In genomic region chr16:84970447-84971127, GRCh38 we compare ENCODE assay signal across 8 cellular contexts. TPM values are rescaled to one million over a fixed set of nuclear protein-coding genes. Genes with fewer than 3 reads are reported as not detected.
DNase-seq lines count a peak whose midpoint lies in the region; ATAC-seq, FAIRE-seq and TF ChIP-seq lines count a peak whose summit lies in the region.

No MANE protein-coding gene starts in this region.

- H3K27ac ChIP-seq in kidney (ENCODE audit: low read depth in 2 of 2, low read length in 2 of 2), result no peak overlapping the region

- intact Hi-C loops in kidney (cut with DNase I), result loop anchor here (5.0 kb wide), 1 partner anchor 218 kb away; no protein-coding TSS in a partner anchor

- H3K4me3 ChIP-seq in cardiac fibroblast (replicated peaks in 1 of 2; ENCODE audit: low read depth in 2 of 2, low read length in 2 of 2), result no peak overlapping the region
- no peak overlapping the region for H3K4me3 ChIP-seq in kidney (ENCODE audit: low read length in 2 of 2)

- peaks cover 0 to 4% of the 10 kb centered on the region in 2 donors for H3K4me1 ChIP-seq in kidney (ENCODE audit: control insufficient read depth in 1 of 2, insufficient read depth in 1 of 2, low read depth in 1 of 2, low read length in 2 of 2)

- H3K9ac ChIP-seq in kidney (ENCODE audit: low read length in 2 of 2), result no peak overlapping the region

- peaks cover 5 to 8% of the 10 kb centered on the region in 2 donors for H3K36me3 ChIP-seq in kidney (ENCODE audit: control insufficient read depth in 1 of 2, insufficient read depth in 2 of 2, low read length in 2 of 2)

- H3K9me3 ChIP-seq in kidney (ENCODE audit: control insufficient read depth in 1 of 2, low read length in 2 of 2), result no peaks in the 10 kb centered on the region

- ATAC-seq in activated CD4-positive, CD25-positive, alpha-beta regulatory T cell treated with anti-CD3 and anti-CD28 coated beads, Interleukin-2, amount 50 U/mL, for 24 hours, result peak; percentile 83 to 88
- no peak for ATAC-seq in HG03175 (IDR thresholded peaks at IDR 0.05; ENCODE audit: unreplicated experiment)

- peak; percentile 92 for TF ChIP-seq CTCF in cardiac fibroblast (IDR thresholded peaks at IDR 0.05; ENCODE audit: low read depth, low read length)
- peak; percentile 89 for TF ChIP-seq CTCF in kidney (IDR thresholded peaks at IDR 0.05; ENCODE audit: borderline replicate concordance, extremely low read depth, insufficient read depth)

- DNase-seq in COR-L47 (lab: John Stamatoyannopoulos, UW) (peak; percentile 69), HCEC 1CT (peak; percentile 61), NCI-H2171 treated with DMSO at 0.1 percent for 48 hours (lab: John Stamatoyannopoulos, UW) (peak; percentile 76), cardiac fibroblast (ENCODE audit: low read depth in 2 of 2) (peak; percentile 84), kidney (peak; percentile 88)
- DNase-seq in stimulated activated CD4-positive, alpha-beta T cell treated with anti-CD3 and anti-CD28 coated beads, Interleukin-1b, Interleukin-23, amount 100 ng/mL, for 48 hours, result peak; percentile 74

- no peak for FAIRE-seq in kidney (lab: Jason Lieb, UNC)

RNA-seq across cellular contexts. Expression of gene ZDHHC7, which starts 40.7 kb away (rescaled TPM):
- 54.4 TPM for total RNA-seq in kidney
- 23.4 TPM for polyA plus RNA-seq in kidney (ENCODE audit: insufficient read depth, low read depth, low replicate concordance)

RNA-seq across cellular contexts. Expression of gene KIAA0513, which starts 57.0 kb away (rescaled TPM):
- total RNA-seq in kidney, result 19.2 TPM
- polyA plus RNA-seq in kidney (ENCODE audit: insufficient read depth, low read depth, low replicate concordance), result 2.6 TPM
